1 cellular context compared by ENCODE assay signal in the genomic region with DNA sequence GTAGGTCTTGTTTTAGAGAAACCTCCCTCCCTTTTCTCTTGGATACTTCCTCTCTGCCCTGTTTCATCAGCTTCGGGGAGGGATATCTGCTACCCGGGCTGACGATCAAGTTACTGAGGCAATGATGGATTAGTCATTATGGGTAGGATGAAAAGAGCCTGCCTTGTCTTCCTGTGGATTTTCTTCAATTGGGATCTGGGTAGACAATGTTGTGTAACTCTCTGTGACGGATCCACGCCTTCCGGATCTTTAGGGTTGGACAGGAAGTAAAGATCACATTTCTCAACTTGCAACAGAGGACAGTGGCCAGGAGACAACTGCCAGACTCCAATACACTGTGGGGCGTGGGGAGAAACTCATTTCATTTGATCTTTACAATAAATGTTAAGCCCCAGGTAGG.
TF ChIP-seq lines count a peak whose summit lies in the region.

No MANE protein-coding gene starts in this region.

TF ChIP-seq in HepG2, 621 proteins besides CTCF, POLR2A, EP300 and RAD21 (continues in another document):
- no peak for TF ChIP-seq RELA (CRISPR knock-in tag; IDR thresholded peaks at IDR 0.05)
- TF ChIP-seq JUND (CRISPR knock-in tag; IDR thresholded peaks at IDR 0.05), result no peak
- TF ChIP-seq MED13 (CRISPR knock-in tag; IDR thresholded peaks at IDR 0.05), result no peak
- TF ChIP-seq HNF4A (CRISPR knock-in tag; IDR thresholded peaks at IDR 0.05), result peak; percentile 45; the same call in 1 of the 2 replicates
- TF ChIP-seq PLRG1 (conservative IDR thresholded peaks at IDR 0.05), result no peak
- no peak for TF ChIP-seq ZKSCAN8 (CRISPR knock-in tag; IDR thresholded peaks at IDR 0.05; ENCODE audit: borderline replicate concordance)
- no peak for TF ChIP-seq ZNF569 (CRISPR knock-in tag; IDR thresholded peaks at IDR 0.05; ENCODE audit: borderline replicate concordance)
- no peak for TF ChIP-seq ZNF124 (CRISPR knock-in tag; IDR thresholded peaks at IDR 0.05)
- TF ChIP-seq ZNF724P (CRISPR knock-in tag; IDR thresholded peaks at IDR 0.05; ENCODE audit: borderline replicate concordance), result no peak
- TF ChIP-seq ZNF790 (CRISPR knock-in tag; IDR thresholded peaks at IDR 0.05; ENCODE audit: borderline replicate concordance), result no peak
- TF ChIP-seq ZNF572 (CRISPR knock-in tag; IDR thresholded peaks at IDR 0.05), result no peak
- TF ChIP-seq ZFX (CRISPR knock-in tag; IDR thresholded peaks at IDR 0.05; ENCODE audit: low read depth), result no peak
- TF ChIP-seq ZFP62 (CRISPR knock-in tag; IDR thresholded peaks at IDR 0.05), result no peak
- no peak for TF ChIP-seq ZNF781 (CRISPR knock-in tag; IDR thresholded peaks at IDR 0.05; ENCODE audit: borderline replicate concordance, not compliant biosample characterization)
- TF ChIP-seq ZNF30 (CRISPR knock-in tag; IDR thresholded peaks at IDR 0.05), result no peak
- TF ChIP-seq ZBTB7A (CRISPR knock-in tag; IDR thresholded peaks at IDR 0.05), result no peak
- TF ChIP-seq, protein P1, sequence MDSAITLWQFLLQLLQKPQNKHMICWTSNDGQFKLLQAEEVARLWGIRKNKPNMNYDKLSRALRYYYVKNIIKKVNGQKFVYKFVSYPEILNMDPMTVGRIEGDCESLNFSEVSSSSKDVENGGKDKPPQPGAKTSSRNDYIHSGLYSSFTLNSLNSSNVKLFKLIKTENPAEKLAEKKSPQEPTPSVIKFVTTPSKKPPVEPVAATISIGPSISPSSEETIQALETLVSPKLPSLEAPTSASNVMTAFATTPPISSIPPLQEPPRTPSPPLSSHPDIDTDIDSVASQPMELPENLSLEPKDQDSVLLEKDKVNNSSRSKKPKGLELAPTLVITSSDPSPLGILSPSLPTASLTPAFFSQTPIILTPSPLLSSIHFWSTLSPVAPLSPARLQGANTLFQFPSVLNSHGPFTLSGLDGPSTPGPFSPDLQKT (CRISPR knock-in tag; IDR thresholded peaks at IDR 0.05; ENCODE audit: borderline replicate concordance), result no peak
- TF ChIP-seq, protein P2, sequence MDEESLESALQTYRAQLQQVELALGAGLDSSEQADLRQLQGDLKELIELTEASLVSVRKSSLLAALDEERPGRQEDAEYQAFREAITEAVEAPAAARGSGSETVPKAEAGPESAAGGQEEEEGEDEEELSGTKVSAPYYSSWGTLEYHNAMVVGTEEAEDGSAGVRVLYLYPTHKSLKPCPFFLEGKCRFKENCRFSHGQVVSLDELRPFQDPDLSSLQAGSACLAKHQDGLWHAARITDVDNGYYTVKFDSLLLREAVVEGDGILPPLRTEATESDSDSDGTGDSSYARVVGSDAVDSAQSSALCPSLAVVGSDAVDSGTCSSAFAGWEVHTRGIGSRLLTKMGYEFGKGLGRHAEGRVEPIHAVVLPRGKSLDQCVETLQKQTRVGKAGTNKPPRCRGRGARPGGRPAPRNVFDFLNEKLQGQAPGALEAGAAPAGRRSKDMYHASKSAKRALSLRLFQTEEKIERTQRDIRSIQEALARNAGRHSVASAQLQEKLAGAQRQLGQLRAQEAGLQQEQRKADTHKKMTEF (CRISPR knock-in tag; IDR thresholded peaks at IDR 0.05), result 0 out of 2 replicates have a peak, but pooled peaks have one; percentile 32
- TF ChIP-seq MED1 (CRISPR knock-in tag; IDR thresholded peaks at IDR 0.05), result peak; percentile 63
- 0 out of 2 replicates have a peak, but pooled peaks have one; percentile 54 for TF ChIP-seq SP5 (CRISPR knock-in tag; IDR thresholded peaks at IDR 0.05; ENCODE audit: borderline replicate concordance, low read depth)
- no peak for TF ChIP-seq ATAD3A (CRISPR knock-in tag; IDR thresholded peaks at IDR 0.05)
- no peak for TF ChIP-seq ZNF589 (CRISPR knock-in tag; conservative IDR thresholded peaks at IDR 0.05)
- TF ChIP-seq NFE2L1 (CRISPR knock-in tag; IDR thresholded peaks at IDR 0.05; ENCODE audit: borderline replicate concordance), result no peak
- TF ChIP-seq REPIN1 (CRISPR knock-in tag; IDR thresholded peaks at IDR 0.05; ENCODE audit: borderline replicate concordance, low read depth), result no peak
- TF ChIP-seq RFX5 (IDR thresholded peaks at IDR 0.05; ENCODE audit: low read depth, low read length), result no peak
- TF ChIP-seq ZNF121 (CRISPR knock-in tag; IDR thresholded peaks at IDR 0.05), result no peak
- TF ChIP-seq, protein P3, sequence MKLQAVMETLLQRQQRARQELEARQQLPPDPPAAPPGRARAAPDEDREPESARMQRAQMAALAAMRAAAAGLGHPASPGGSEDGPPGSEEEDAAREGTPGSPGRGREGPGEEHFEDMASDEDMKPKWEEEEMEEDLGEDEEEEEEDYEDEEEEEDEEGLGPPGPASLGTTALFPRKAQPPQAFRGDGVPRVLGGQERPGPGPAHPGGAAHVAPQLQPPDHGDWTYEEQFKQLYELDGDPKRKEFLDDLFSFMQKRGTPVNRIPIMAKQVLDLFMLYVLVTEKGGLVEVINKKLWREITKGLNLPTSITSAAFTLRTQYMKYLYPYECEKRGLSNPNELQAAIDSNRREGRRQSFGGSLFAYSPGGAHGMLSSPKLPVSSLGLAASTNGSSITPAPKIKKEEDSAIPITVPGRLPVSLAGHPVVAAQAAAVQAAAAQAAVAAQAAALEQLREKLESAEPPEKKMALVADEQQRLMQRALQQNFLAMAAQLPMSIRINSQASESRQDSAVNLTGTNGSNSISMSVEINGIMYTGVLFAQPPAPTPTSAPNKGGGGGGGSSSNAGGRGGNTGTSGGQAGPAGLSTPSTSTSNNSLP (IDR thresholded peaks at IDR 0.05; ENCODE audit: low read depth, low read length), result 0 out of 2 replicates have a peak, but pooled peaks have one; percentile 14
- no peak for TF ChIP-seq ZNF879 (CRISPR knock-in tag; IDR thresholded peaks at IDR 0.05)
- TF ChIP-seq, protein P4, sequence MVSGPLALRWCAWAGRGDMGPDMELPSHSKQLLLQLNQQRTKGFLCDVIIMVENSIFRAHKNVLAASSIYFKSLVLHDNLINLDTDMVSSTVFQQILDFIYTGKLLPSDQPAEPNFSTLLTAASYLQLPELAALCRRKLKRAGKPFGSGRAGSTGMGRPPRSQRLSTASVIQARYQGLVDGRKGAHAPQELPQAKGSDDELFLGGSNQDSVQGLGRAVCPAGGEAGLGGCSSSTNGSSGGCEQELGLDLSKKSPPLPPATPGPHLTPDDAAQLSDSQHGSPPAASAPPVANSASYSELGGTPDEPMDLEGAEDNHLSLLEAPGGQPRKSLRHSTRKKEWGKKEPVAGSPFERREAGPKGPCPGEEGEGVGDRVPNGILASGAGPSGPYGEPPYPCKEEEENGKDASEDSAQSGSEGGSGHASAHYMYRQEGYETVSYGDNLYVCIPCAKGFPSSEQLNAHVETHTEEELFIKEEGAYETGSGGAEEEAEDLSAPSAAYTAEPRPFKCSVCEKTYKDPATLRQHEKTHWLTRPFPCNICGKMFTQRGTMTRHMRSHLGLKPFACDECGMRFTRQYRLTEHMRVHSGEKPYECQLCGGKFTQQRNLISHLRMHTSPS (CRISPR knock-in tag; IDR thresholded peaks at IDR 0.05; ENCODE audit: low read depth), result no peak
- TF ChIP-seq ONECUT2 (CRISPR knock-in tag; IDR thresholded peaks at IDR 0.05), result no peak
- no peak for TF ChIP-seq ZNF761 (CRISPR knock-in tag; conservative IDR thresholded peaks at IDR 0.05)
- TF ChIP-seq ZNF703 (CRISPR knock-in tag; IDR thresholded peaks at IDR 0.05; ENCODE audit: borderline replicate concordance), result no peak
- TF ChIP-seq TMF1 (CRISPR knock-in tag; IDR thresholded peaks at IDR 0.05; ENCODE audit: low read depth), result no peak
- no peak for TF ChIP-seq ZNF777 (CRISPR knock-in tag; IDR thresholded peaks at IDR 0.05)
- no peak for TF ChIP-seq SRY (CRISPR knock-in tag; IDR thresholded peaks at IDR 0.05)
- TF ChIP-seq, protein P5, sequence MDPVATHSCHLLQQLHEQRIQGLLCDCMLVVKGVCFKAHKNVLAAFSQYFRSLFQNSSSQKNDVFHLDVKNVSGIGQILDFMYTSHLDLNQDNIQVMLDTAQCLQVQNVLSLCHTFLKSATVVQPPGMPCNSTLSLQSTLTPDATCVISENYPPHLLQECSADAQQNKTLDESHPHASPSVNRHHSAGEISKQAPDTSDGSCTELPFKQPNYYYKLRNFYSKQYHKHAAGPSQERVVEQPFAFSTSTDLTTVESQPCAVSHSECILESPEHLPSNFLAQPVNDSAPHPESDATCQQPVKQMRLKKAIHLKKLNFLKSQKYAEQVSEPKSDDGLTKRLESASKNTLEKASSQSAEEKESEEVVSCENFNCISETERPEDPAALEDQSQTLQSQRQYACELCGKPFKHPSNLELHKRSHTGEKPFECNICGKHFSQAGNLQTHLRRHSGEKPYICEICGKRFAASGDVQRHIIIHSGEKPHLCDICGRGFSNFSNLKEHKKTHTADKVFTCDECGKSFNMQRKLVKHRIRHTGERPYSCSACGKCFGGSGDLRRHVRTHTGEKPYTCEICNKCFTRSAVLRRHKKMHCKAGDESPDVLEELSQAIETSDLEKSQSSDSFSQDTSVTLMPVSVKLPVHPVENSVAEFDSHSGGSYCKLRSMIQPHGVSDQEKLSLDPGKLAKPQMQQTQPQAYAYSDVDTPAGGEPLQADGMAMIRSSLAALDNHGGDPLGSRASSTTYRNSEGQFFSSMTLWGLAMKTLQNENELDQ (CRISPR knock-in tag; IDR thresholded peaks at IDR 0.05; ENCODE audit: borderline replicate concordance), result no peak
- TF ChIP-seq MEF2D (CRISPR knock-in tag; IDR thresholded peaks at IDR 0.05), result no peak
- TF ChIP-seq NCOR1 (IDR thresholded peaks at IDR 0.05; ENCODE audit: borderline replicate concordance, low read length), result no peak
- TF ChIP-seq ZSCAN22 (CRISPR knock-in tag; IDR thresholded peaks at IDR 0.05), result no peak
- TF ChIP-seq, protein P6, sequence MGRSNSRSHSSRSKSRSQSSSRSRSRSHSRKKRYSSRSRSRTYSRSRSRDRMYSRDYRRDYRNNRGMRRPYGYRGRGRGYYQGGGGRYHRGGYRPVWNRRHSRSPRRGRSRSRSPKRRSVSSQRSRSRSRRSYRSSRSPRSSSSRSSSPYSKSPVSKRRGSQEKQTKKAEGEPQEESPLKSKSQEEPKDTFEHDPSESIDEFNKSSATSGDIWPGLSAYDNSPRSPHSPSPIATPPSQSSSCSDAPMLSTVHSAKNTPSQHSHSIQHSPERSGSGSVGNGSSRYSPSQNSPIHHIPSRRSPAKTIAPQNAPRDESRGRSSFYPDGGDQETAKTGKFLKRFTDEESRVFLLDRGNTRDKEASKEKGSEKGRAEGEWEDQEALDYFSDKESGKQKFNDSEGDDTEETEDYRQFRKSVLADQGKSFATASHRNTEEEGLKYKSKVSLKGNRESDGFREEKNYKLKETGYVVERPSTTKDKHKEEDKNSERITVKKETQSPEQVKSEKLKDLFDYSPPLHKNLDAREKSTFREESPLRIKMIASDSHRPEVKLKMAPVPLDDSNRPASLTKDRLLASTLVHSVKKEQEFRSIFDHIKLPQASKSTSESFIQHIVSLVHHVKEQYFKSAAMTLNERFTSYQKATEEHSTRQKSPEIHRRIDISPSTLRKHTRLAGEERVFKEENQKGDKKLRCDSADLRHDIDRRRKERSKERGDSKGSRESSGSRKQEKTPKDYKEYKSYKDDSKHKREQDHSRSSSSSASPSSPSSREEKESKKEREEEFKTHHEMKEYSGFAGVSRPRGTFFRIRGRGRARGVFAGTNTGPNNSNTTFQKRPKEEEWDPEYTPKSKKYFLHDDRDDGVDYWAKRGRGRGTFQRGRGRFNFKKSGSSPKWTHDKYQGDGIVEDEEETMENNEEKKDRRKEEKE (IDR thresholded peaks at IDR 0.05), result no peak
- TF ChIP-seq, protein P7, sequence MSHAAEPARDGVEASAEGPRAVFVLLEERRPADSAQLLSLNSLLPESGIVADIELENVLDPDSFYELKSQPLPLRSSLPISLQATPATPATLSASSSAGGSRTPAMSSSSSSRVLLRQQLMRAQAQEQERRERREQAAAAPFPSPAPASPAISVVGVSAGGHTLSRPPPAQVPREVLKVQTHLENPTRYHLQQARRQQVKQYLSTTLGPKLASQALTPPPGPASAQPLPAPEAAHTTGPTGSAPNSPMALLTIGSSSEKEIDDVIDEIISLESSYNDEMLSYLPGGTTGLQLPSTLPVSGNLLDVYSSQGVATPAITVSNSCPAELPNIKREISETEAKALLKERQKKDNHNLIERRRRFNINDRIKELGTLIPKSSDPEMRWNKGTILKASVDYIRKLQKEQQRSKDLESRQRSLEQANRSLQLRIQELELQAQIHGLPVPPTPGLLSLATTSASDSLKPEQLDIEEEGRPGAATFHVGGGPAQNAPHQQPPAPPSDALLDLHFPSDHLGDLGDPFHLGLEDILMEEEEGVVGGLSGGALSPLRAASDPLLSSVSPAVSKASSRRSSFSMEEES (CRISPR knock-in tag; IDR thresholded peaks at IDR 0.05), result peak; percentile 54; the same call in 1 of the 2 replicates
- no peak for TF ChIP-seq NCOA5 (CRISPR knock-in tag; IDR thresholded peaks at IDR 0.05)
